8 cellular contexts compared by ENCODE assay signal in genomic region chr10:22927661-22928403, GRCh38. TPM values are rescaled to one million over a fixed set of nuclear protein-coding genes. Genes with fewer than 3 reads are reported as not detected.
DNase-seq lines count a peak whose midpoint lies in the region; ATAC-seq lines count a peak whose summit lies in the region.

A gene with protein sequence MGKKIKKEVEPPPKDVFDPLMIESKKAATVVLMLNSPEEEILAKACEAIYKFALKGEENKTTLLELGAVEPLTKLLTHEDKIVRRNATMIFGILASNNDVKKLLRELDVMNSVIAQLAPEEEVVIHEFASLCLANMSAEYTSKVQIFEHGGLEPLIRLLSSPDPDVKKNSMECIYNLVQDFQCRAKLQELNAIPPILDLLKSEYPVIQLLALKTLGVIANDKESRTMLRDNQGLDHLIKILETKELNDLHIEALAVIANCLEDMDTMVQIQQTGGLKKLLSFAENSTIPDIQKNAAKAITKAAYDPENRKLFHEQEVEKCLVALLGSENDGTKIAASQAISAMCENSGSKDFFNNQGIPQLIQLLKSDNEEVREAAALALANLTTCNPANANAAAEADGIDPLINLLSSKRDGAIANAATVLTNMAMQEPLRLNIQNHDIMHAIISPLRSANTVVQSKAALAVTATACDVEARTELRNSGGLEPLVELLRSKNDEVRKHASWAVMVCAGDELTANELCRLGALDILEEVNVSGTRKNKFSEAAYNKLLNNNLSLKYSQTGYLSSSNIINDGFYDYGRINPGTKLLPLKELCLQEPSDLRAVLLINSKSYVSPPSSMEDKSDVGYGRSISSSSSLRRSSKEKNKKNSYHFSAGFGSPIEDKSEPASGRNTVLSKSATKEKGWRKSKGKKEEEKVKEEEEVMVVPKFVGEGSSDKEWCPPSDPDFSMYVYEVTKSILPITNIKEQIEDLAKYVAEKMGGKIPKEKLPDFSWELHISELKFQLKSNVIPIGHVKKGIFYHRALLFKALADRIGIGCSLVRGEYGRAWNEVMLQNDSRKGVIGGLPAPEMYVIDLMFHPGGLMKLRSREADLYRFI (plus strand): TSS chr10:22928053. CDS start chr10:22931997, 3,944 bp downstream.

- H3K27me3 ChIP-seq in MG63: no peaks in the 10 kb centered on the region; the same call in 1 of the 2 replicates

- H3K4me3 Mint-ChIP-seq in activated CD4-positive, alpha-beta memory T cell treated with anti-CD3 and anti-CD28 coated beads, Interleukin-2, amount 10 ng/mL, durations not matched to agents 7 days and 5 days: no peak within 1 kb of the TSS
- H3K4me3 Mint-ChIP-seq in effector memory CD8-positive, alpha-beta T cell: no peak within 1 kb of the TSS
- no peak within 1 kb of the TSS for H3K4me3 Mint-ChIP-seq in memory B cell

- H3K27ac Mint-ChIP-seq in activated CD4-positive, alpha-beta memory T cell treated with anti-CD3 and anti-CD28 coated beads, Interleukin-2, amount 10 ng/mL, durations not matched to agents 7 days and 5 days: no peak within 1 kb of the TSS
- no peak within 1 kb of the TSS for H3K27ac Mint-ChIP-seq in effector memory CD8-positive, alpha-beta T cell
- H3K27ac Mint-ChIP-seq in memory B cell: no peak within 1 kb of the TSS

- no peaks in the 10 kb centered on the region for H3K9me3 ChIP-seq in MG63

- H3K27me3 Mint-ChIP-seq in activated CD4-positive, alpha-beta memory T cell treated with anti-CD3 and anti-CD28 coated beads, Interleukin-2, amount 10 ng/mL, durations not matched to agents 7 days and 5 days: peaks cover 6% of the 10 kb centered on the region
- H3K27me3 Mint-ChIP-seq in effector memory CD8-positive, alpha-beta T cell: no peaks in the 10 kb centered on the region
- H3K27me3 Mint-ChIP-seq in memory B cell: peaks cover 1% of the 10 kb centered on the region

- CTCF ChIA-PET in activated CD4-positive, alpha-beta memory T cell treated with anti-CD3 and anti-CD28 coated beads, Interleukin-2, amount 10 ng/mL, durations not matched to agents 7 days and 5 days (lab: Charles Lee): no interaction called here

- H3K36me3 Mint-ChIP-seq in activated CD4-positive, alpha-beta memory T cell treated with anti-CD3 and anti-CD28 coated beads, Interleukin-2, amount 10 ng/mL, durations not matched to agents 7 days and 5 days (ENCODE audit: low read depth): no peaks in the 10 kb centered on the region
- peaks cover 4% of the 10 kb centered on the region for H3K36me3 Mint-ChIP-seq in effector memory CD8-positive, alpha-beta T cell (ENCODE audit: insufficient read depth)
- H3K36me3 Mint-ChIP-seq in memory B cell: peaks cover 3% of the 10 kb centered on the region

- POLR2A ChIA-PET in activated CD4-positive, alpha-beta memory T cell treated with anti-CD3 and anti-CD28 coated beads, Interleukin-2, amount 10 ng/mL, durations not matched to agents 7 days and 5 days (lab: Charles Lee): no interaction called here

- peaks cover 3% of the 10 kb centered on the region for H3K4me1 Mint-ChIP-seq in activated CD4-positive, alpha-beta memory T cell treated with anti-CD3 and anti-CD28 coated beads, Interleukin-2, amount 10 ng/mL, durations not matched to agents 7 days and 5 days
- H3K4me1 Mint-ChIP-seq in effector memory CD8-positive, alpha-beta T cell (ENCODE audit: low read depth in 2 of 2): no peaks in the 10 kb centered on the region
- peaks cover 6% of the 10 kb centered on the region for H3K4me1 Mint-ChIP-seq in memory B cell

- peak; percentile 10 for DNase-seq in COR-L47 (lab: John Stamatoyannopoulos, UW)
- peak; percentile 7 for DNase-seq in MG63
- DNase-seq in activated CD4-positive, alpha-beta memory T cell treated with anti-CD3 and anti-CD28 coated beads, Interleukin-2, amount 10 ng/mL, durations not matched to agents 7 days and 5 days: peak; percentile 51
- DNase-seq in effector memory CD8-positive, alpha-beta T cell: peak; percentile 70 to 77 (median 70)
- DNase-seq in memory B cell (ENCODE audit: low spot score in 2 of 2): peak; percentile 64 to 71
- peak; percentile 48 for DNase-seq in stimulated activated CD8-positive, alpha-beta memory T cell treated with anti-CD3 and anti-CD28 coated beads, Interleukin-12 subunit alpha, Interleukin-12 subunit beta, amount 100 ng/mL, for 1 hour (ENCODE audit: low read depth)
- DNase-seq in HT-29 (ENCODE audit: low spot score): no peak

- peak; percentile 88 for ATAC-seq in GM21515 (IDR thresholded peaks at IDR 0.05; ENCODE audit: unreplicated experiment)
- ATAC-seq in effector memory CD8-positive, alpha-beta T cell (replicated peaks): peak; percentile 92
- ATAC-seq in memory B cell (ENCODE audit: low read depth): peak; percentile 89

- H3K4me3 ChIP-seq in MG63: no peak within 1 kb of the TSS

- no peaks in the 10 kb centered on the region for H3K36me3 ChIP-seq in MG63

- no peaks in the 10 kb centered on the region for H3K9me3 Mint-ChIP-seq in activated CD4-positive, alpha-beta memory T cell treated with anti-CD3 and anti-CD28 coated beads, Interleukin-2, amount 10 ng/mL, durations not matched to agents 7 days and 5 days
- H3K9me3 Mint-ChIP-seq in effector memory CD8-positive, alpha-beta T cell: no peaks in the 10 kb centered on the region
- H3K9me3 Mint-ChIP-seq in memory B cell: peaks cover 3% of the 10 kb centered on the region

RNA-seq across cellular contexts. Expression of the gene that starts here (rescaled TPM):
- not detected in 2 replicates for total RNA-seq in MG63 (2014; rRNA removed; shearing (Covaris generic); ENCODE audit: low replicate concordance)
- not detected for total RNA-seq in activated CD4-positive, alpha-beta memory T cell treated with anti-CD3 and anti-CD28 coated beads, Interleukin-2, amount 10 ng/mL, durations not matched to agents 7 days and 5 days
- total RNA-seq in HT-29 (2014; rRNA removed; shearing (Covaris generic)): not detected in 2 replicates

Comparison
In these comparisons a context has a peak if more than half of its experiments do, and no peak if none do; other contexts are left out.
1. Peak in DNase-seq in MG63; RNA of the gene not detected or under 1 TPM.
2. Peak in DNase-seq in activated CD4-positive, alpha-beta memory T cell treated with anti-CD3 and anti-CD28 coated beads, Interleukin-2, amount 10 ng/mL, durations not matched to agents 7 days and 5 days; RNA of the gene not detected or under 1 TPM.